ENCODE assay signal across 18 cellular contexts in genomic region chr5:94442971-94443370, GRCh38.
"Had no signal": no experiment of that assay in that cellular context is flagged by ENCODE, and none has a peak within 500 bp of the region (broad histone marks: within the 10 kb centered on the region; RNA-seq: fewer than 3 reads in every experiment).

No MANE protein-coding gene starts in this region.

- H3K27me3 ChIP-seq: ascending aorta, esophagus muscularis mucosa, thyroid gland had no signal

- H3K4me3 ChIP-seq: ascending aorta, esophagus muscularis mucosa, left ventricle myocardium inferior, thyroid gland had no signal

- ATAC-seq: activated naive CD8-positive, alpha-beta T cell treated with anti-CD3 and anti-CD28 coated beads, Interleukin-2, amount 50 U/mL, for 24 hours had no signal

- H3K9me3 ChIP-seq: ascending aorta, esophagus muscularis mucosa, left ventricle myocardium inferior, thyroid gland had no signal

- H3K4me1 ChIP-seq: ascending aorta, esophagus muscularis mucosa, left ventricle myocardium inferior, thyroid gland had no signal

- H3K36me3 ChIP-seq: ascending aorta, thyroid gland had no signal

- DNase-seq: activated CD4-positive, CD25-positive, alpha-beta regulatory T cell treated with anti-CD3 and anti-CD28 coated beads, Interleukin-2, amount 50 U/mL, for 72 hours; activated CD8-positive, alpha-beta memory T cell treated with anti-CD3 and anti-CD28 coated beads for 24 hours; activated CD8-positive, alpha-beta memory T cell treated with anti-CD3 and anti-CD28 coated beads, Interleukin-2, amount 50 U/mL, for 48 hours; activated effector memory CD4-positive, alpha-beta T cell treated with Interleukin-2 at 50 U/mL for 16 hours; activated naive CD4-positive, alpha-beta T cell treated with anti-CD3 and anti-CD28 coated beads, Interleukin-2, amount 10 ng/mL, durations not matched to agents 7 days and 5 days; activated naive CD8-positive, alpha-beta T cell treated with anti-CD3 and anti-CD28 coated beads, Interleukin-2, amount 50 U/mL, for 24 hours; activated T-cell treated with anti-CD3 and anti-CD28 coated beads, Interleukin-2, amount 50 U/mL, for 48 hours; effector CD8-positive, alpha-beta T cell; left ventricle myocardium inferior; occipital lobe; stimulated activated CD4-positive, alpha-beta T cell treated with anti-CD3 and anti-CD28 coated beads, Interleukin-12 subunit alpha, Interleukin-12 subunit beta, amount 100 ng/mL, for 4 hours; stimulated activated CD4-positive, alpha-beta T cell treated with anti-CD3 and anti-CD28 coated beads, Interleukin-1b, Interleukin-23, amount 100 ng/mL, for 48 hours; stimulated activated CD8-positive, alpha-beta memory T cell treated with anti-CD3 and anti-CD28 coated beads, Interleukin-4, amount 100 ng/mL, for 48 hours; stimulated activated naive CD4-positive, alpha-beta T cell; T1000; thyroid gland had no signal
